ENCODE assay signal across 9 cellular contexts in the genomic region with DNA sequence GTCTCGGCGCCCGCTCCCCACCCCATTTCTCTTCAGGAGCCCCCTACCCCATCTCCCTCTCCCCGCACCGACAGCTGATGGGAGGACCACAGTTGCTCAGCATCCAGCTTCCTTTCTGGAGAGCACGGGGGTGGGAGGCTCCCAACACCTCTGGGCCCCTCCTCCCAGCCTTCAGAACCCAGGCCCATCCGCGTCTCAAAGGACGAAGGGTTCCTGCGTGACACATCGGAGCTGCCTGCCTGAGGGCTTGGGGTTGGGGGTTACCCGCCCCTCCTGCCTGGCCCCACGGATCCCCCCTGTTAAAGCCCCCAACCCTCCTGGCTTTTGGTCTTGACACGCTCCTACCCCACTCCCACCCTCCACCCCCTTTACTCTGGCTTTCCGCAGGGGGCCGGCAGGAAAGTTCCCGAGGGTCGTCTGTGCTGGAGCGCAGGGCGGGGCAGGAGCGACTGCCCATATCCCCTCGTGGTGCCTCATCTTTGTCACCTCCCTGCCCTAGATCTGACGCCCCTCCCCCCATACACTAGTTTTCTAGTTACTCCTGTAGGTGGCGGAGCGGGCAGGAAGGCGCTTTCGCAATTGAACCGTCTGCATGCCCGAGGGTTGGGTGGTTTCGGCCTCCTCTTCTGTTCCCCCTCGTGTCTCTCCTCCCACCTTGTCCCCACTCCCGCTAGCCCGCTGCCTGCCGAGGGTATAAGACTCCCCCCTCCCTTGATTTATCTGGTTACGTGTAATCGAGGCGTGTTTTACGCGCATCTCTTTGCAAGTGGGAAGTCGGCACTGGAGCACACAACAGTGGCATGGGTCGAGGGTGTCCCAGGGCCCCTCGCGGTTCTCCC. TPM values are rescaled to one million over a fixed set of nuclear protein-coding genes. Genes with fewer than 3 reads are reported as not detected.
DNase-seq lines count a peak whose midpoint lies in the region; ATAC-seq and TF ChIP-seq lines count a peak whose summit lies in the region.
"Had no signal": no experiment of that assay in that cellular context is flagged by ENCODE, and none has a peak within 500 bp of the region (broad histone marks: within the 10 kb centered on the region; RNA-seq: fewer than 3 reads in every experiment).

No MANE protein-coding gene starts in this region.

- TF ChIP-seq CTCF in CD14-positive monocyte (IDR thresholded peaks at IDR 0.05) (peak; percentile 64), HCT116 (IDR thresholded peaks at IDR 0.05 in 2 of 3, conservative IDR thresholded peaks at IDR 0.05 in 1 of 3; ENCODE audit: borderline replicate concordance in 1 of 3, insufficient read depth in 1 of 3, low read depth in 2 of 3, low read length in 2 of 3) (peak; percentile 60 to 74 (median 61)), PC-9 (conservative IDR thresholded peaks at IDR 0.05) (peak; percentile 69), esophagus squamous epithelium (IDR thresholded peaks at IDR 0.05) (peak; percentile 31 to 69 (median 50))

- peak overlapping the region; percentile 90 for H3K9ac ChIP-seq in HCT116 (ENCODE audit: low read length)

- H3K4me3 ChIP-seq in HCT116 (replicated peaks in 1 of 2; ENCODE audit: low read depth in 1 of 2, low read length in 2 of 2), result peak overlapping the region; percentile 95
- H3K4me3 ChIP-seq in PC-9, result peak overlapping the region; percentile 91
- H3K4me3 ChIP-seq in esophagus squamous epithelium, result peak overlapping the region; percentile 84 to 99 (median 96)

- H3K9me2 ChIP-seq in HCT116 (ENCODE audit: insufficient read depth) (no peaks in the 10 kb centered on the region), PC-9 (ENCODE audit: insufficient read depth) (no peaks in the 10 kb centered on the region)

- H2AFZ ChIP-seq in HCT116 (ENCODE audit: low read depth, low read length, poor library complexity, severe bottlenecking) (no peak overlapping the region), PC-9 (peak overlapping the region; percentile 96)

- H3K9me3 Mint-ChIP-seq in CD14-positive monocyte, result no peaks in the 10 kb centered on the region

- CTCF ChIA-PET in HCT116 (lab: Charles Lee), result interaction anchor here (0.5 to 2.0 kb wide), 30 partner anchors 11 to 582 kb away, joined by 3 to 56 read pairs (median 4); a partner anchor contains a TSS
- CTCF ChIA-PET in PC-9 (lab: Charles Lee), result interaction anchor here (0.6 to 1.6 kb wide), 11 partner anchors 25 to 187 kb away, joined by 3 to 19 read pairs (median 4); no protein-coding TSS in a partner anchor

- peaks cover 27% of the 10 kb centered on the region; the same call in 1 of the 2 replicates for H3F3A ChIP-seq in PC-9 (ENCODE audit: insufficient read depth, low read depth)

- H3K4me3 Mint-ChIP-seq in CD14-positive monocyte, result peak overlapping the region; percentile 89 to 92

- H3K36me3 Mint-ChIP-seq in CD14-positive monocyte, result peaks cover 21 to 48% of the 10 kb centered on the region in 2 donors

- H4K20me1 ChIP-seq in HCT116 (ENCODE audit: insufficient read depth), result no peaks in the 10 kb centered on the region
- H4K20me1 ChIP-seq in PC-9 (ENCODE audit: insufficient read depth), result peaks cover 25% of the 10 kb centered on the region

- H3K27me3 Mint-ChIP-seq in CD14-positive monocyte (ENCODE audit: low read depth in 3 of 3), result peaks cover 0 to 4% (median 3%) of the 10 kb centered on the region in 3 donors

- DNase-seq in CD14-positive monocyte (ENCODE audit: low spot score) (peak; percentile 97), HCT116 (ENCODE audit: low read depth, low spot score) (peak; percentile 59), PC-9 (peak; percentile 60 to 68), esophagus squamous epithelium (lab: John Stamatoyannopoulos, UW) (peak; percentile 46), myocyte (ENCODE audit: low read depth) (peak; percentile 70), NCI-H1092 (lab: John Stamatoyannopoulos, UW) (no peak)
- DNase-seq in activated T-cell treated with anti-CD3 and anti-CD28 coated beads, Interleukin-2, amount 50 U/mL, for 48 hours, result peak; percentile 89 to 90
- peak; percentile 60 to 61 for DNase-seq in stimulated activated CD8-positive, alpha-beta memory T cell treated with anti-CD3 and anti-CD28 coated beads, Interleukin-7, amount 100 ng/mL, for 1 hour (ENCODE audit: low read depth in 2 of 2)

- H3K27ac ChIP-seq in HCT116 (ENCODE audit: low read depth, low read length) (peak overlapping the region; percentile 96), PC-9 (peak overlapping the region; percentile 32; the same call in 1 of the 2 replicates), esophagus squamous epithelium (peak overlapping the region; percentile 93 to 96 (median 95))

- BruUV-seq in HCT116 (replicated peaks; lab: Mats Ljungman, UMichigan), result no TSS peak
- no TSS peak for BruUV-seq in PC-9 (replicated peaks; lab: Mats Ljungman, UMichigan)

- peak; percentile 69 for TF ChIP-seq RAD21 in HCT116 (IDR thresholded peaks at IDR 0.05; ENCODE audit: low read depth)

- H3K9me3 ChIP-seq in HCT116 (ENCODE audit: control insufficient read depth in 1 of 2, insufficient read depth in 1 of 2, low read depth in 1 of 2, low read length in 2 of 2), result no peaks in the 10 kb centered on the region
- no peaks in the 10 kb centered on the region for H3K9me3 ChIP-seq in PC-9 (ENCODE audit: insufficient read depth, low read depth)
- no peaks in the 10 kb centered on the region for H3K9me3 ChIP-seq in esophagus squamous epithelium

- peaks cover 4 to 9% of the 10 kb centered on the region in 2 experiments; a peak in 3 of 4 replicates for H3K36me3 ChIP-seq in HCT116 (ENCODE audit: control insufficient read depth in 1 of 2, insufficient read depth in 2 of 2, low read length in 2 of 2)
- H3K36me3 ChIP-seq in PC-9 (ENCODE audit: low read depth), result 0 out of 2 replicates have a peak, but pooled peaks cover 6% of the 10 kb centered on the region
- H3K36me3 ChIP-seq in esophagus squamous epithelium, result peaks cover 5 to 36% (median 10%) of the 10 kb centered on the region in 3 donors

- POLR2A ChIA-PET in HCT116 (lab: Charles Lee) (interaction anchor here (0.9 to 1.6 kb wide), 5 partner anchors 30 to 118 kb away, joined by 3 to 10 read pairs (median 3); no protein-coding TSS in a partner anchor), PC-9 (lab: Charles Lee; ENCODE audit: unreplicated experiment) (no interaction called here)

- RAD21 ChIA-PET in HCT116 (lab: Charles Lee; ENCODE audit: low non-redundant PET in 1 of 2, low total read pairs in 2 of 2, uncharacterized antibody in 2 of 2, unreplicated experiment in 2 of 2), result interaction anchor here (0.7 to 1.9 kb wide), 6 partner anchors 113 to 327 kb away, joined by 3 to 19 read pairs (median 6); no protein-coding TSS in a partner anchor

- 6 to 10% methylated on average over 32 to 34 of the region's 43 CpGs for WGBS in esophagus squamous epithelium, 2 donors

- TF ChIP-seq POLR2A in HCT116 (IDR thresholded peaks at IDR 0.05; ENCODE audit: borderline replicate concordance, extremely low read depth, insufficient read depth, insufficient read length) (no peak), esophagus squamous epithelium (IDR thresholded peaks at IDR 0.05) (no peak)

- H3K4me1 ChIP-seq in HCT116 (ENCODE audit: control insufficient read depth in 1 of 2, insufficient read depth in 2 of 2, low read length in 2 of 2), result peaks cover 3 to 26% of the 10 kb centered on the region in 2 experiments
- H3K4me1 ChIP-seq in PC-9 (replicated peaks; ENCODE audit: insufficient read depth), result peaks cover 23% of the 10 kb centered on the region
- peaks cover 9 to 36% (median 10%) of the 10 kb centered on the region in 3 donors for H3K4me1 ChIP-seq in esophagus squamous epithelium

- H3K79me2 ChIP-seq in HCT116 (ENCODE audit: insufficient read depth, low read length), result peaks cover 21% of the 10 kb centered on the region; the same call in 1 of the 2 replicates
- H3K79me2 ChIP-seq in PC-9 (ENCODE audit: low read depth), result peaks cover 19% of the 10 kb centered on the region

- peak overlapping the region; percentile 93 to 98 (median 96) for H3K27ac Mint-ChIP-seq in CD14-positive monocyte

- no peaks in the 10 kb centered on the region for H3K27me3 ChIP-seq in HCT116 (ENCODE audit: insufficient read depth, low read length)
- H3K27me3 ChIP-seq in PC-9 (ENCODE audit: insufficient read depth, low read depth), result peaks cover 16% of the 10 kb centered on the region
- H3K27me3 ChIP-seq in esophagus squamous epithelium, result peaks cover 0 to 36% (median 0%) of the 10 kb centered on the region in 4 donors

- peak overlapping the region; percentile 93 for H3K4me2 ChIP-seq in HCT116 (ENCODE audit: low read length)
- H3K4me2 ChIP-seq in PC-9, result peak overlapping the region; percentile 88

- intact Hi-C loops in CD14-positive monocyte (cut with micrococcal nuclease) (loop anchor here (2.0 to 5.0 kb wide), 4 partner anchors 34 to 117 kb away; a partner anchor contains a TSS), HCT116 (cut with micrococcal nuclease) (loop anchor here (10.0 kb wide), 1 partner anchor 327 kb away; no protein-coding TSS in a partner anchor), PC-9 (cut with micrococcal nuclease; ENCODE audit: unreplicated experiment) (loop anchor here (1.0 to 2.0 kb wide), 2 partner anchors 118 to 171 kb away; no protein-coding TSS in a partner anchor), esophagus squamous epithelium (cut with DNase I) (loop anchor here (10.0 kb wide), 1 partner anchor 113 kb away; no protein-coding TSS in a partner anchor)

- ATAC-seq in HCT116, result peak; percentile 72

- peaks cover 58% of the 10 kb centered on the region for H3K4me1 Mint-ChIP-seq in CD14-positive monocyte

RNA-seq across cellular contexts. Expression of a gene that starts 0.9 kb away (rescaled TPM):
- 100 to 1,000 TPM; 414 to 449 TPM for polyA plus RNA-seq in CD14-positive monocyte
- 101 TPM for total RNA-seq in HCT116 (2021; ENCODE audit: unreplicated experiment)
- 155 and 183 TPM in 2 replicates for polyA plus RNA-seq in HCT116 (2012)
- 81.2 and 103 TPM in 2 replicates for total RNA-seq in PC-9 (2021)
- total RNA-seq in esophagus squamous epithelium, result 10 to 100 TPM; 52.3 to 91.5 (median 77.4) TPM
- 50.4 and 95.9 TPM in 2 replicates for total RNA-seq in myocyte
- polyA plus RNA-seq in myocyte (2012), result 175 TPM

RNA-seq across cellular contexts. Expression of a gene that starts 4.7 kb away (rescaled TPM):
- polyA plus RNA-seq in CD14-positive monocyte, result 100 to 1,000 TPM in 1 of 2 donors, 10 to 100 TPM in 1; 79.4 to 104 TPM
- total RNA-seq in HCT116 (2021; ENCODE audit: unreplicated experiment), result not detected
- polyA plus RNA-seq in HCT116 (2012), result not detected in 2 replicates
- not detected in 2 replicates for total RNA-seq in PC-9 (2021)
- under 1 TPM in 2 of 4 donors, not detected in 2; 0.29 to 0.97 TPM for total RNA-seq in esophagus squamous epithelium
- total RNA-seq in myocyte, result not detected in 2 replicates
- not detected for polyA plus RNA-seq in myocyte (2012)
- total RNA-seq: T-helper 2 cell treated with Interferon-gamma antibody and Interleukin-4, amounts not matched to agents 100 ng/mL and 5 ng/mL, for 36 hours had no signal

RNA-seq across cellular contexts. Expression of a gene that starts 12.7 kb away (rescaled TPM):
- polyA plus RNA-seq in CD14-positive monocyte, result 100 to 1,000 TPM in 1 of 2 donors, 10 to 100 TPM in 1; 60.0 to 119 TPM
- not detected for total RNA-seq in HCT116 (2021; ENCODE audit: unreplicated experiment)
- not detected in 2 replicates for polyA plus RNA-seq in HCT116 (2012)
- not detected in 2 replicates for total RNA-seq in PC-9 (2021)
- 10 to 100 TPM in 1 of 4 donors, not detected in 3; 28.1 TPM for total RNA-seq in esophagus squamous epithelium
- not detected in 2 replicates for total RNA-seq in myocyte
- not detected for polyA plus RNA-seq in myocyte (2012)
- total RNA-seq: T-helper 2 cell treated with Interferon-gamma antibody and Interleukin-4, amounts not matched to agents 100 ng/mL and 5 ng/mL, for 36 hours had no signal

RNA-seq across cellular contexts. Expression of a gene that starts 20.4 kb away (rescaled TPM):
- polyA plus RNA-seq in CD14-positive monocyte, result 1 to 10 TPM; 1.1 to 2.1 TPM
- total RNA-seq in HCT116 (2021; ENCODE audit: unreplicated experiment) (0.20 TPM), PC-9 (2021) (not detected in 2 replicates), esophagus squamous epithelium (not detected), myocyte (not detected in 2 replicates)
- polyA plus RNA-seq in HCT116 (2012), result 0.13 TPM in 1 of 2 replicates, not detected in the other
- not detected for polyA plus RNA-seq in myocyte (2012)

RNA-seq across cellular contexts. Expression of a gene that starts 44.6 kb away (rescaled TPM):
- 100 to 1,000 TPM; 249 to 327 TPM for polyA plus RNA-seq in CD14-positive monocyte
- total RNA-seq in HCT116 (2021; ENCODE audit: unreplicated experiment), result 141 TPM
- polyA plus RNA-seq in HCT116 (2012), result 144 and 186 TPM in 2 replicates
- 148 and 201 TPM in 2 replicates for total RNA-seq in PC-9 (2021)
- total RNA-seq in esophagus squamous epithelium, result 10 to 100 TPM; 44.7 to 76.6 (median 55.2) TPM
- total RNA-seq in myocyte, result 1.9 TPM in 1 of 2 replicates, not detected in the other
- 0.44 TPM for polyA plus RNA-seq in myocyte (2012)

Comparison
In these comparisons a context has a peak if more than half of its experiments do, and no peak if none do; other contexts are left out.
1. H3K27ac ChIP-seq: peak in every context shown above with its lines; median percentile 96 in HCT116; 95 in esophagus squamous epithelium; 32 in PC-9.